19 cellular contexts compared by ENCODE assay signal in genomic region chr9:16345902-16346301, GRCh38.
"Had no signal": no experiment of that assay in that cellular context is flagged by ENCODE, and none has a peak within 500 bp of the region (broad histone marks: within the 10 kb centered on the region; RNA-seq: fewer than 3 reads in every experiment).

No MANE protein-coding gene starts in this region.

- FAIRE-seq: small intestine, urothelium cell line had no signal

- H3K4me3 Mint-ChIP-seq: naive B cell, nephron, type B pancreatic cell had no signal

- H3K36me3 Mint-ChIP-seq: naive B cell, type B pancreatic cell had no signal

- ATAC-seq: foreskin keratinocyte, left colon, left ventricle myocardium superior had no signal

- H3K36me3 ChIP-seq: colonic mucosa, esophagus squamous epithelium, neutrophil, right atrium auricular region had no signal

- H3K4me1 Mint-ChIP-seq: naive B cell had no signal

- H3K27me3 ChIP-seq: colonic mucosa, foreskin keratinocyte, neutrophil, right atrium auricular region had no signal

- H3K4me1 ChIP-seq: colonic mucosa had no signal

- DNase-seq: colonic mucosa; dermis blood vessel endothelial cell; esophagus squamous epithelium; foreskin keratinocyte; head of caudate nucleus; hippocampal formation; left colon; left ventricle myocardium superior; mesendoderm; naive B cell; small intestine; stimulated activated CD4-positive, alpha-beta T cell treated with anti-CD3 and anti-CD28 coated beads, Interleukin-2, amount 100 ng/mL, for 48 hours; stimulated activated naive CD4-positive, alpha-beta T cell treated with Interleukin-2 at 50 U/mL for 16 hours had no signal

- H3K9me3 ChIP-seq: colonic mucosa, esophagus squamous epithelium, neutrophil, right atrium auricular region had no signal

- H3K27me3 Mint-ChIP-seq: naive B cell had no signal

- H3K4me3 ChIP-seq: colonic mucosa, esophagus squamous epithelium, lung, right atrium auricular region had no signal

- H3K27ac ChIP-seq: colonic mucosa, foreskin keratinocyte, neutrophil, right atrium auricular region had no signal

- H3K27ac Mint-ChIP-seq: naive B cell, type B pancreatic cell had no signal
